36 cellular contexts compared by ENCODE assay signal in the genomic region with DNA sequence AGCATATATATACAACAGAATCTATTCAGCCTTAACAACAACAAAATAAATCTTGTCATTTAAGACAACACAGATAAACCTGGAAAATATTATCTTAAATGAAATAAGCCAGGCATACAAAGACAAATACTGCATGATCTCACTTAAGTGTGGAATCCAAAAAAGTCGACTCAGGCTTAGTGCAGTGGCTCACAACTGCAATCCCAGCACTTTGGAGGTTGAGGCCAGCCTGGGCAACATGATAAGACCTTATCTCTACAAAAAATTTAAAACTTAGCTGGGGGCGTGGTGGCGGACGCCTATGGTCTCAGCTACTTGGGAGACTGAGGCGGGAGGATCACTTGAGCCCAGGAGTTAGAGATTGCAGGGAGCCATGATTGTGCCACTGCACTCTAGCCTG.
"Had no signal": no experiment of that assay in that cellular context is flagged by ENCODE, and none has a peak within 500 bp of the region (broad histone marks: within the 10 kb centered on the region; RNA-seq: fewer than 3 reads in every experiment).

No MANE protein-coding gene starts in this region.

- H3K4me3 ChIP-seq: adrenal gland, PC-9 had no signal

- H3K27me3 Mint-ChIP-seq: activated CD4-positive, alpha-beta T cell treated with anti-CD3 and anti-CD28 coated beads, Interleukin-2, amount 10 ng/mL, durations not matched to agents 24 days and 14 days; activated CD8-positive, alpha-beta T cell treated with anti-CD3 and anti-CD28 coated beads for 36 hours; activated naive CD8-positive, alpha-beta T cell treated with anti-CD3 and anti-CD28 coated beads, Interleukin-2, amount 10 ng/mL, durations not matched to agents 7 days and 5 days; activated T-helper 17 cell treated with anti-CD3 and anti-CD28 coated beads, Interleukin-2, amount 50 U/mL, for 72 hours; brain had no signal

- H3K4me3 Mint-ChIP-seq: activated CD4-positive, alpha-beta T cell treated with anti-CD3 and anti-CD28 coated beads, Interleukin-2, amount 10 ng/mL, durations not matched to agents 24 days and 14 days; activated CD8-positive, alpha-beta T cell treated with anti-CD3 and anti-CD28 coated beads for 36 hours; activated naive CD8-positive, alpha-beta T cell treated with anti-CD3 and anti-CD28 coated beads, Interleukin-2, amount 10 ng/mL, durations not matched to agents 7 days and 5 days; activated T-cell treated with anti-CD3 and anti-CD28 coated beads, Interleukin-2, amount 50 U/mL, for 72 hours; activated T-helper 17 cell treated with anti-CD3 and anti-CD28 coated beads, Interleukin-2, amount 50 U/mL, for 72 hours; brain had no signal

- H3K27ac Mint-ChIP-seq: activated CD4-positive, alpha-beta T cell treated with anti-CD3 and anti-CD28 coated beads, Interleukin-2, amount 10 ng/mL, durations not matched to agents 24 days and 14 days; activated CD8-positive, alpha-beta T cell treated with anti-CD3 and anti-CD28 coated beads for 36 hours; activated naive CD8-positive, alpha-beta T cell treated with anti-CD3 and anti-CD28 coated beads, Interleukin-2, amount 10 ng/mL, durations not matched to agents 7 days and 5 days; activated T-cell treated with anti-CD3 and anti-CD28 coated beads, Interleukin-2, amount 50 U/mL, for 72 hours; activated T-helper 17 cell treated with anti-CD3 and anti-CD28 coated beads, Interleukin-2, amount 50 U/mL, for 72 hours had no signal

- H3K9me3 Mint-ChIP-seq: activated CD4-positive, alpha-beta T cell treated with anti-CD3 and anti-CD28 coated beads, Interleukin-2, amount 10 ng/mL, durations not matched to agents 24 days and 14 days; activated CD8-positive, alpha-beta T cell treated with anti-CD3 and anti-CD28 coated beads for 36 hours; activated naive CD8-positive, alpha-beta T cell treated with anti-CD3 and anti-CD28 coated beads, Interleukin-2, amount 10 ng/mL, durations not matched to agents 7 days and 5 days; activated T-cell treated with anti-CD3 and anti-CD28 coated beads, Interleukin-2, amount 50 U/mL, for 72 hours; activated T-helper 17 cell treated with anti-CD3 and anti-CD28 coated beads, Interleukin-2, amount 50 U/mL, for 72 hours; brain had no signal

- ATAC-seq: activated CD8-positive, alpha-beta T cell treated with anti-CD3 and anti-CD28 coated beads for 36 hours; activated T-cell treated with anti-CD3 and anti-CD28 coated beads, Interleukin-2, amount 50 U/mL, for 72 hours; activated T-helper 17 cell treated with anti-CD3 and anti-CD28 coated beads, Interleukin-2, amount 50 U/mL, for 72 hours; Right ventricle myocardium inferior; SK-N-SH treated with all-trans-retinoic acid at 6 μM for 48 hours had no signal

- H3K27ac ChIP-seq: adrenal gland, PC-9, RWPE1, WERI-Rb-1 had no signal

- H3K4me1 ChIP-seq: adrenal gland had no signal

- H3K4me1 Mint-ChIP-seq: activated CD4-positive, alpha-beta T cell treated with anti-CD3 and anti-CD28 coated beads, Interleukin-2, amount 10 ng/mL, durations not matched to agents 24 days and 14 days; activated naive CD8-positive, alpha-beta T cell treated with anti-CD3 and anti-CD28 coated beads, Interleukin-2, amount 10 ng/mL, durations not matched to agents 7 days and 5 days; activated T-helper 17 cell treated with anti-CD3 and anti-CD28 coated beads, Interleukin-2, amount 50 U/mL, for 72 hours had no signal

- FAIRE-seq: bronchial epithelial cell, RCC 7860 had no signal

- H3K4me2 ChIP-seq: PC-9 had no signal

- DNase-seq: activated CD4-positive, alpha-beta T cell treated with anti-CD3 and anti-CD28 coated beads, Interleukin-2, amount 10 ng/mL, durations not matched to agents 24 days and 14 days; activated CD4-positive, alpha-beta T cell treated with anti-CD3 and anti-CD28 coated beads, Interleukin-2, amount 50 U/mL, for 4 hours; activated CD8-positive, alpha-beta T cell treated with anti-CD3 and anti-CD28 coated beads for 36 hours; activated gamma-delta T cell; activated naive CD4-positive, alpha-beta T cell treated with Interleukin-2 at 50 U/mL for 16 hours; activated naive CD8-positive, alpha-beta T cell treated with anti-CD3 and anti-CD28 coated beads, Interleukin-2, amount 10 ng/mL, durations not matched to agents 7 days and 5 days; activated T-cell treated with anti-CD3 and anti-CD28 coated beads, Interleukin-2, amount 50 U/mL, for 1 hour; activated T-cell treated with anti-CD3 and anti-CD28 coated beads, Interleukin-2, amount 50 U/mL, for 72 hours; adrenal gland; anterior cingulate cortex; caudate nucleus; cerebellar nuclear complex; Karpas-422; KBM-7; NCI-H1105; NCI-H1417 treated with DMSO at 0.1 percent for 48 hours; NCI-H187 treated with DMSO at 0.1 percent for 48 hours; NCI-H2081; NCI-H2171 treated with DMSO at 0.1 percent for 48 hours; NCI-H226; NCI-H446 treated with DMSO at 0.1 percent for 48 hours; NCI-H524; NCI-H69; PC-9; SIG-M5; T-helper 1 cell; T-helper 2 cell; T-helper 9 cell; WERI-Rb-1 had no signal

- H2AFZ ChIP-seq: PC-9 had no signal

- H3K9me3 ChIP-seq: adrenal gland had no signal

- H3K27me3 ChIP-seq: adrenal gland had no signal
